ENCODE assay signal across 8 cellular contexts in the genomic region with DNA sequence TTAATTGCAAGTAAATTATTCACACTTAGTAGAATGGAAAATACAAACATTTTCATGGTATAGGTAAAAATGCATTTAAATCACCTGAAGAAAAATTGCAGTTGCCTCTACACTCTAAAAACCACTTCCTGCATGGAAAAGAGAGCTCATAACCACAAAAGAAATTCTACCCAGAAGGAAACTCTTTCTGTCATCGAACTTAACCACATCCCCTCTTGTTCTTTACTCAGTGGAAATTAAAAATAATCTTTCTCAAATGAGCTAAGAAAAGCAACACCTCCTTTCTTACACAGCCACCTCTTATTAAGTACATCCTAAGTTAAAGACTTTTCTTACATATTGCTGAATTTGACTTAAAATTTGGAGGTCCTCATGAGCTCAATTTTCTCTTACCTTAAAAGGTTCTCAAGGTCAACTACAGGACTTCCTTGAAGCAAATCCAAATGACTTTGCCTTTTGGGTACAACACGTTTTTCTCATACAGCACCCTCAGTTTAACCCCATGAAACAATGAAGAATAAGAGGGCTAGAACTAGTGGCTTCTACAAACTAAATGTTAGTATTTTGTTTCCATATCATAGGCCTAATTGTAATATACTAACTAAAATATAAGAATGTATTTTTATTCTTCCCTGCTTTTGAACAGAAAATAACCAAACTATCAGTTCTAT.
DNase-seq lines count a peak whose midpoint lies in the region; ATAC-seq and TF ChIP-seq lines count a peak whose summit lies in the region.

No MANE protein-coding gene starts in this region.

- H3K9me3 Mint-ChIP-seq in natural killer cell treated with Interleukin-12 subunit alpha and Interleukin-12 subunit beta and Interleukin-15 and Interleukin-18, amount 100 ng/mL, for 72 hours = peaks cover 4% of the 10 kb centered on the region

- no peaks in the 10 kb centered on the region for H3K4me1 ChIP-seq in suprapubic skin

- TF ChIP-seq EP300 in suprapubic skin (IDR thresholded peaks at IDR 0.05) = no peak

- H3K27ac Mint-ChIP-seq in natural killer cell treated with Interleukin-12 subunit alpha and Interleukin-12 subunit beta and Interleukin-15 and Interleukin-18, amount 100 ng/mL, for 72 hours = peak overlapping the region; percentile 85 to 89

- H3K4me3 Mint-ChIP-seq in natural killer cell treated with Interleukin-12 subunit alpha and Interleukin-12 subunit beta and Interleukin-15 and Interleukin-18, amount 100 ng/mL, for 72 hours = peak overlapping the region; percentile 60

- peak; percentile 83 for ATAC-seq in HG02798 (IDR thresholded peaks at IDR 0.05; ENCODE audit: poor library complexity, unreplicated experiment)
- ATAC-seq in natural killer cell treated with Interleukin-12 subunit alpha and Interleukin-12 subunit beta and Interleukin-15 and Interleukin-18, amount 100 ng/mL, for 72 hours = peak; percentile 84 to 90

- WGBS in suprapubic skin = 42% methylated on average over 2 of the region's 2 CpGs

- TF ChIP-seq CTCF in NB4 (IDR thresholded peaks at IDR 0.05; ENCODE audit: low read depth, low read length) (no peak), suprapubic skin (IDR thresholded peaks at IDR 0.05) (no peak)

- TF ChIP-seq POLR2A in NB4 (IDR thresholded peaks at IDR 0.05; ENCODE audit: extremely low read depth, insufficient read length) = no peak
- no peak for TF ChIP-seq POLR2A in suprapubic skin (IDR thresholded peaks at IDR 0.05)

- no peak overlapping the region for H3K27ac ChIP-seq in suprapubic skin

- intact Hi-C loops in cardiac septum (cut with DNase I) = no loop called here

- peaks cover 52 to 66% of the 10 kb centered on the region in 2 donors for H3K4me1 Mint-ChIP-seq in natural killer cell treated with Interleukin-12 subunit alpha and Interleukin-12 subunit beta and Interleukin-15 and Interleukin-18, amount 100 ng/mL, for 72 hours (ENCODE audit: low read depth in 2 of 2)

- H3K36me3 Mint-ChIP-seq in natural killer cell treated with Interleukin-12 subunit alpha and Interleukin-12 subunit beta and Interleukin-15 and Interleukin-18, amount 100 ng/mL, for 72 hours = no peaks in the 10 kb centered on the region

- no peaks in the 10 kb centered on the region for H3K9me3 ChIP-seq in suprapubic skin

- DNase-seq in SIG-M5 treated with dmso at 0.1 percent for 504 hours (lab: John Stamatoyannopoulos, UW; ENCODE audit: unreplicated experiment) (peak; percentile 21), SIG-M5 (lab: John Stamatoyannopoulos, UW) (no peak), NB4 (ENCODE audit: low read depth) (peak; percentile 81), DMS 273 (lab: John Stamatoyannopoulos, UW; ENCODE audit: unreplicated experiment) (no peak), suprapubic skin (ENCODE audit: low spot score in 2 of 2) (no peak), cardiac septum (ENCODE audit: low spot score) (no peak)
- DNase-seq in natural killer cell treated with Interleukin-12 subunit alpha and Interleukin-12 subunit beta and Interleukin-15 and Interleukin-18, amount 100 ng/mL, for 72 hours (ENCODE audit: low spot score) = no peak

- H3K27me3 ChIP-seq in suprapubic skin = no peaks in the 10 kb centered on the region

- H3K27me3 Mint-ChIP-seq in natural killer cell treated with Interleukin-12 subunit alpha and Interleukin-12 subunit beta and Interleukin-15 and Interleukin-18, amount 100 ng/mL, for 72 hours = no peaks in the 10 kb centered on the region

- H3K36me3 ChIP-seq in suprapubic skin = no peaks in the 10 kb centered on the region

- H3K4me3 ChIP-seq in NB4 (ENCODE audit: low read depth, low read length) (peak overlapping the region; percentile 17), suprapubic skin (no peak overlapping the region)

Comparison
In these comparisons a context has a peak if more than half of its experiments do, and no peak if none do; other contexts are left out.
1. DNase-seq: peak in SIG-M5 treated with dmso at 0.1 percent for 504 hours (single experiment) and NB4 (single experiment); none in SIG-M5 (single experiment), natural killer cell treated with Interleukin-12 subunit alpha and Interleukin-12 subunit beta and Interleukin-15 and Interleukin-18, amount 100 ng/mL, for 72 hours (single experiment), DMS 273 (single experiment), suprapubic skin (0 of 2) and cardiac septum (single experiment).